ENCODE assay signal across 22 cellular contexts in the genomic region with DNA sequence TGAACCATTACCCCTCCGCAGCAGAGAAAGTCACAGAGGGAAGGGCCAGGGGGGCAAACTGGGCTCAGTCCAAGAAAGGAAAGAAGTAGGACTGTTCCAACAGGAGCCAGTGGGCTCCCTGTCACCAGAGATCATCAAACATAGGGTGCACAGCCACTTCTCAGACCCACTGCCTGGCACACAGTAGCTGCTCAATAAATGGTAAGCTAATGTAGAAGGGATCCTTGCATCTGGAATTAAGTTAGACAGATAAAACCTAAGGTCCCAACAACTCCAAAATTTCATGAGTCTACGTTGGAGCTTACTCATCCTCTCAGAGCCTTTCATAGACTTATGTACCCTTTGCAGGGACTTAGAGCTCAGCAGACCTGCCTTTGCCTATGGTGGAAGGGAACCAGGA. TPM values are rescaled to one million over a fixed set of nuclear protein-coding genes. Genes with fewer than 3 reads are reported as not detected.
DNase-seq lines count a peak whose midpoint lies in the region; FAIRE-seq and TF ChIP-seq lines count a peak whose summit lies in the region.
"Had no signal": no experiment of that assay in that cellular context is flagged by ENCODE, and none has a peak within 500 bp of the region (broad histone marks: within the 10 kb centered on the region; RNA-seq: fewer than 3 reads in every experiment).

No MANE protein-coding gene starts in this region.

- H2AK5ac ChIP-seq in neuronal stem cell (ENCODE audit: low read depth, low read length) (no peak overlapping the region), trophoblast cell (ENCODE audit: low read length) (no peak overlapping the region)

- dilution Hi-C loops in keratinocyte (cut with MboI; ENCODE audit: extremely low pct_ligation_motif_present, low sequenced_read_pairs) = no loop called here

- no peaks in the 10 kb centered on the region for H3K9me3 ChIP-seq in HUES48 (ENCODE audit: control insufficient read depth, insufficient read depth, low read length)
- no peaks in the 10 kb centered on the region for H3K9me3 ChIP-seq in keratinocyte (ENCODE audit: control insufficient read depth, low read depth, low read length)
- H3K9me3 ChIP-seq in neuronal stem cell (replicated peaks in 1 of 2; ENCODE audit: control insufficient read depth in 2 of 2, insufficient read depth in 1 of 2, low read depth in 1 of 2, low read length in 2 of 2) = no peaks in the 10 kb centered on the region
- no peaks in the 10 kb centered on the region for H3K9me3 ChIP-seq in trophoblast cell (ENCODE audit: insufficient read depth, low read depth, low read length)
- H3K9me3 ChIP-seq: MG63, SJSA1 had no signal

- H3K4me2 ChIP-seq in keratinocyte (ENCODE audit: control insufficient read depth, extremely low read depth, insufficient read depth, low read depth, low read length) (no peak overlapping the region), neuronal stem cell (ENCODE audit: insufficient read depth, low read length, poor library complexity, severe bottlenecking) (peak overlapping the region; percentile 63), trophoblast cell (ENCODE audit: low read length) (no peak overlapping the region)

- H4K20me1 ChIP-seq in keratinocyte (ENCODE audit: control insufficient read depth, extremely low read depth, insufficient read depth, low read length) = peaks cover 2% of the 10 kb centered on the region

- no peak overlapping the region for H3K14ac ChIP-seq in neuronal stem cell (ENCODE audit: low read length)
- H3K14ac ChIP-seq in trophoblast cell (ENCODE audit: low read length) = no peak overlapping the region

- H3K79me2 ChIP-seq in keratinocyte (ENCODE audit: control insufficient read depth, insufficient read depth, low read length) (peaks cover 24% of the 10 kb centered on the region), trophoblast cell (ENCODE audit: control insufficient read depth, insufficient read depth, low read length, poor library complexity) (peaks cover 18% of the 10 kb centered on the region)

- WGBS in neuronal stem cell (ENCODE audit: extremely low coverage in 2 of 2, insufficient read length in 2 of 2, insufficient replicate concordance in 1 of 2), 2 donors = no CpG with 5 or more reads among the region's 2 CpGs
- no CpG with 5 or more reads among the region's 2 CpGs for WGBS in trophoblast cell (ENCODE audit: extremely low coverage, insufficient coverage, insufficient read length)

- H3K9ac ChIP-seq in HUES48 (ENCODE audit: low read depth, low read length) (no peak overlapping the region), keratinocyte (ENCODE audit: control insufficient read depth, extremely low read depth, insufficient read depth, low read length) (no peak overlapping the region), neuronal stem cell (ENCODE audit: low read depth, low read length, poor library complexity) (peak overlapping the region; percentile 79), trophoblast cell (ENCODE audit: low read length) (no peak overlapping the region)

- TF ChIP-seq CTCF in keratinocyte (optimal IDR thresholded peaks at IDR 0.05 in 1 of 3, IDR thresholded peaks at IDR 0.05 in 1 of 3, conservative IDR thresholded peaks at IDR 0.05 in 1 of 3; ENCODE audit: extremely low read depth in 1 of 3, insufficient read depth in 2 of 3, low read length in 3 of 3) = no peak

- H2BK12ac ChIP-seq in neuronal stem cell (ENCODE audit: low read length) (no peak overlapping the region), trophoblast cell (ENCODE audit: low read length) (no peak overlapping the region)

- H3K27ac ChIP-seq in HUES48 (ENCODE audit: low read depth, low read length) = peak overlapping the region; percentile 95
- H3K27ac ChIP-seq in keratinocyte (ENCODE audit: control insufficient read depth, insufficient read depth, low read length) = no peak overlapping the region
- peak overlapping the region; percentile 99 for H3K27ac ChIP-seq in neuronal stem cell (replicated peaks; ENCODE audit: low read length)
- no peak overlapping the region for H3K27ac ChIP-seq in trophoblast cell (ENCODE audit: low read depth, low read length)
- H3K27ac ChIP-seq: SJSA1 had no signal

- peak; percentile 5 for FAIRE-seq in keratinocyte (lab: Jason Lieb, UNC)
- FAIRE-seq: GM12891, HepG2 had no signal

- H3K18ac ChIP-seq in neuronal stem cell (ENCODE audit: low read length) (peak overlapping the region; percentile 44), trophoblast cell (ENCODE audit: low read length) (no peak overlapping the region)

- H3K36me3 ChIP-seq in HUES48 (ENCODE audit: control insufficient read depth, insufficient read depth, low read length) = no peaks in the 10 kb centered on the region
- peaks cover 0 to 1% of the 10 kb centered on the region in 2 experiments for H3K36me3 ChIP-seq in keratinocyte (ENCODE audit: control insufficient read depth in 2 of 2, extremely low read depth in 1 of 2, insufficient read depth in 2 of 2, low read length in 2 of 2)
- peaks cover 0 to 12% of the 10 kb centered on the region in 2 donors for H3K36me3 ChIP-seq in neuronal stem cell (replicated peaks in 1 of 2; ENCODE audit: control insufficient read depth in 2 of 2, insufficient read depth in 2 of 2, low read length in 2 of 2)
- no peaks in the 10 kb centered on the region for H3K36me3 ChIP-seq in trophoblast cell (ENCODE audit: control insufficient read depth in 1 of 2, insufficient read depth in 2 of 2, low read length in 2 of 2)
- H3K36me3 ChIP-seq: MG63, SJSA1 had no signal

- H4K12ac ChIP-seq in trophoblast cell (ENCODE audit: low read depth, low read length) = no peak overlapping the region

- H3K79me1 ChIP-seq in neuronal stem cell (ENCODE audit: low read depth, low read length) (peaks cover 6% of the 10 kb centered on the region), trophoblast cell (ENCODE audit: low read length) (peaks cover 25% of the 10 kb centered on the region)

- peak; percentile 27 for DNase-seq in cerebellar cortex (ENCODE audit: low spot score)
- DNase-seq in keratinocyte (ENCODE audit: low read depth, low spot score) = no peak
- no peak for DNase-seq in neuronal stem cell (ENCODE audit: low spot score)
- DNase-seq in activated T-cell treated with anti-CD3 and anti-CD28 coated beads for 4 hours = no peak
- no peak for DNase-seq in trophoblast cell
- no peak for DNase-seq in activated effector memory CD4-positive, alpha-beta T cell treated with anti-CD3 and anti-CD28 coated beads, Interleukin-2, amount 50 U/mL, for 16 hours
- DNase-seq: AML-193; C1 segment of cervical spinal cord; CD8-positive, alpha-beta T cell; DMS153; MG63; NCI-H1417; NCI-H1694 treated with DMSO at 0.1 percent for 48 hours; NCI-H2081 treated with DMSO at 0.1 percent for 48 hours; NCI-H446; NCI-H526 had no signal

- H4K8ac ChIP-seq in neuronal stem cell (ENCODE audit: low read depth, low read length) (no peak overlapping the region), trophoblast cell (ENCODE audit: low read depth, low read length) (no peak overlapping the region)

- H2AFZ ChIP-seq in keratinocyte (ENCODE audit: control insufficient read depth, low read length) (no peak overlapping the region), neuronal stem cell (ENCODE audit: low read length) (no peak overlapping the region), trophoblast cell (ENCODE audit: insufficient read depth, low read length, poor library complexity) (no peak overlapping the region)

- H3K4me1 ChIP-seq in HUES48 (ENCODE audit: control insufficient read depth, insufficient read depth, low read length) (peaks cover 61% of the 10 kb centered on the region), keratinocyte (ENCODE audit: control insufficient read depth, extremely low read depth, insufficient read depth, low read length) (peaks cover 51% of the 10 kb centered on the region), neuronal stem cell (ENCODE audit: control insufficient read depth in 2 of 2, insufficient read depth in 1 of 2, low read depth in 1 of 2, low read length in 2 of 2) (peaks cover 36 to 43% of the 10 kb centered on the region in 2 donors), trophoblast cell (ENCODE audit: control insufficient read depth in 1 of 2, insufficient read depth in 2 of 2, low read length in 2 of 2) (peaks cover 42 to 50% of the 10 kb centered on the region in 2 experiments)
- H3K4me1 ChIP-seq: SJSA1 had no signal

- H2BK5ac ChIP-seq in neuronal stem cell (ENCODE audit: low read length) (no peak overlapping the region), trophoblast cell (ENCODE audit: low read depth, low read length, poor library complexity) (no peak overlapping the region)

- H2BK15ac ChIP-seq in neuronal stem cell (ENCODE audit: low read length) = no peak overlapping the region

- H3K4me3 ChIP-seq in HUES48 (ENCODE audit: low read depth, low read length) (0 out of 2 replicates have a peak overlapping the region, but pooled peaks have one; percentile 3), keratinocyte (ENCODE audit: control insufficient read depth in 2 of 3, extremely low read depth in 1 of 3, insufficient read depth in 2 of 3, low read depth in 1 of 3, low read length in 3 of 3) (no peak overlapping the region), neuronal stem cell (ENCODE audit: low read length in 2 of 2) (no peak overlapping the region), trophoblast cell (ENCODE audit: low read depth, low read length) (no peak overlapping the region)
- H3K4me3 ChIP-seq: K562, MG63, SJSA1 had no signal

- H3K4ac ChIP-seq in neuronal stem cell (ENCODE audit: low read length) (no peak overlapping the region), trophoblast cell (ENCODE audit: low read depth, low read length) (no peak overlapping the region)

- peaks cover 15% of the 10 kb centered on the region for H3K27me3 ChIP-seq in HUES48 (ENCODE audit: control insufficient read depth, insufficient read depth, low read length)
- H3K27me3 ChIP-seq in keratinocyte (ENCODE audit: control insufficient read depth, extremely low read depth, insufficient read depth, low read length) = peaks cover 27% of the 10 kb centered on the region
- peaks cover 0 to 65% (median 0%) of the 10 kb centered on the region in 3 experiments for H3K27me3 ChIP-seq in neuronal stem cell (ENCODE audit: control insufficient read depth in 3 of 3, insufficient read depth in 3 of 3, low read depth in 1 of 3, low read length in 3 of 3)
- H3K27me3 ChIP-seq in trophoblast cell (ENCODE audit: insufficient read depth, low read length) = peaks cover 18% of the 10 kb centered on the region

- H3K23ac ChIP-seq in neuronal stem cell (ENCODE audit: low read depth, low read length, poor library complexity) (no peak overlapping the region), trophoblast cell (ENCODE audit: low read length) (no peak overlapping the region)

- H4K91ac ChIP-seq in neuronal stem cell (ENCODE audit: low read depth, low read length, poor library complexity) = no peak overlapping the region
- no peak overlapping the region for H4K91ac ChIP-seq in trophoblast cell (ENCODE audit: low read depth, low read length)

- H2BK120ac ChIP-seq in neuronal stem cell (ENCODE audit: low read depth, low read length) (no peak overlapping the region), trophoblast cell (ENCODE audit: insufficient read depth, low read length, poor library complexity) (no peak overlapping the region)

- H3K9me1 ChIP-seq in keratinocyte (ENCODE audit: control insufficient read depth, extremely low read depth, insufficient read depth, low read length) = no peaks in the 10 kb centered on the region

RNA-seq across cellular contexts. Expression of a gene that starts 3.5 kb away (rescaled TPM):
- 2.3 to 5.2 TPM (median 4.0 TPM) in 3 replicates for polyA plus RNA-seq in keratinocyte
- polyA plus RNA-seq in keratinocyte (2011; ENCODE audit: low read depth) = 0.62 TPM
- 1.7 and 2.2 TPM in 2 replicates for polyA plus RNA-seq in keratinocyte (2011; cell fraction: cytosol; rRNA removed)
- 14.6 and 16.6 TPM in 2 replicates for polyA plus RNA-seq in keratinocyte (2011; cell fraction: nucleus; rRNA removed)
- 1.3 and 1.8 TPM in 2 replicates for polyA plus RNA-seq in keratinocyte (2012; ENCODE audit: low replicate concordance)
- 3.4 to 9.0 TPM (median 6.4 TPM) in 3 replicates for polyA minus RNA-seq in keratinocyte
- polyA minus RNA-seq in keratinocyte (2011; cell fraction: cytosol; rRNA and poly(A)+ RNA removed) = 1.2 TPM
- 3.9 and 7.1 TPM in 2 replicates for polyA minus RNA-seq in keratinocyte (2011; cell fraction: nucleus; rRNA and poly(A)+ RNA removed)
- 75.0 TPM for polyA plus RNA-seq in neuronal stem cell (2013, experiment 1 of 2)
- 75.3 TPM for polyA plus RNA-seq in neuronal stem cell (2013, experiment 2 of 2)
- 2.8 TPM in 2 replicates for polyA plus RNA-seq in trophoblast cell (2013)

RNA-seq across cellular contexts. Expression of a gene that starts 30.5 kb away (rescaled TPM):
- polyA plus RNA-seq in keratinocyte = 0.91 to 3.4 TPM (median 1.9 TPM) in 3 replicates
- 53.8 TPM for polyA plus RNA-seq in keratinocyte (2011; ENCODE audit: low read depth)
- 2.7 and 4.3 TPM in 2 replicates for polyA plus RNA-seq in keratinocyte (2011; cell fraction: cytosol; rRNA removed)
- polyA plus RNA-seq in keratinocyte (2011; cell fraction: nucleus; rRNA removed) = 6.5 and 7.2 TPM in 2 replicates
- 1.8 and 60.2 TPM in 2 replicates for polyA plus RNA-seq in keratinocyte (2012; ENCODE audit: low replicate concordance)
- 5.7 to 15.9 TPM (median 6.8 TPM) in 3 replicates for polyA minus RNA-seq in keratinocyte
- not detected for polyA minus RNA-seq in keratinocyte (2011; cell fraction: cytosol; rRNA and poly(A)+ RNA removed)
- polyA minus RNA-seq in keratinocyte (2011; cell fraction: nucleus; rRNA and poly(A)+ RNA removed) = 3.9 and 5.8 TPM in 2 replicates
- polyA plus RNA-seq in neuronal stem cell (2013, experiment 1 of 2) = 108 TPM
- 112 TPM for polyA plus RNA-seq in neuronal stem cell (2013, experiment 2 of 2)
- polyA plus RNA-seq in trophoblast cell (2013) = 6.4 and 6.5 TPM in 2 replicates
- polyA plus RNA-seq: AG04450 had no signal

RNA-seq across cellular contexts. Expression of a gene that starts 52.1 kb away (rescaled TPM):
- 10.9 to 13.1 TPM (median 12.1 TPM) in 3 replicates for polyA plus RNA-seq in keratinocyte
- 14.0 TPM for polyA plus RNA-seq in keratinocyte (2011; ENCODE audit: low read depth)
- polyA plus RNA-seq in keratinocyte (2011; cell fraction: cytosol; rRNA removed) = 10.5 and 18.8 TPM in 2 replicates
- polyA plus RNA-seq in keratinocyte (2011; cell fraction: nucleus; rRNA removed) = 57.8 and 86.8 TPM in 2 replicates
- 11.3 and 20.3 TPM in 2 replicates for polyA plus RNA-seq in keratinocyte (2012; ENCODE audit: low replicate concordance)
- polyA minus RNA-seq in keratinocyte = 19.8 to 32.9 TPM (median 31.3 TPM) in 3 replicates
- 20.3 TPM for polyA minus RNA-seq in keratinocyte (2011; cell fraction: cytosol; rRNA and poly(A)+ RNA removed)
- 25.1 and 29.8 TPM in 2 replicates for polyA minus RNA-seq in keratinocyte (2011; cell fraction: nucleus; rRNA and poly(A)+ RNA removed)
- polyA plus RNA-seq in neuronal stem cell (2013, experiment 1 of 2) = 25.8 TPM
- polyA plus RNA-seq in neuronal stem cell (2013, experiment 2 of 2) = 25.5 TPM
- 22.8 and 24.6 TPM in 2 replicates for polyA plus RNA-seq in trophoblast cell (2013)

Comparison
In these comparisons a context has a peak if more than half of its experiments do, and no peak if none do; other contexts are left out.
1. H3K27ac ChIP-seq: peak in HUES48 (single experiment) and neuronal stem cell (single experiment); none in keratinocyte (single experiment) and trophoblast cell (single experiment).